22 cellular contexts compared by ENCODE assay signal in the genomic region with DNA sequence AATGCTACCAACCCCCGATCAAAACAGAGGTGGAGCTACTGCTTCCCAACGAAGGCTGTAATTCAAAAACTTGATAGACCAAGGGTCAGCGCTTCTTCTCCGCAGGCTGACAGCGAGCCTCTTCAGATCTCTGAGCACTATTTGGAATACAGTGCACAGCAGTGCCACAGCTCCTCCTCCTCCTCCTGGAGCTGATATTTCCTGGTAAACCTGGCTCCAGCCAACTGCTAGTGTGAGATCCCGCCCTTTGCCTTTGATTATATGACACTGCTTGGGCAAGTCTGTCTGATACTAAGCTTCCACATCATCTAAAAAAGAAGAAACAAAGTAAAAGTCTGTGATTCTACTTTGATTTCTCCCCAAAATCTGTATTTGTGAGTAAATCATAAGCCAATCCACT.
"Had no signal": no experiment of that assay in that cellular context is flagged by ENCODE, and none has a peak within 500 bp of the region (broad histone marks: within the 10 kb centered on the region; RNA-seq: fewer than 3 reads in every experiment).

No MANE protein-coding gene starts in this region.

- H3K36me3 ChIP-seq: right lobe of liver, spleen, tibial nerve, upper lobe of right lung had no signal

- H3K27me3 Mint-ChIP-seq: stimulated activated naive B cell treated with anti-CD40 and anti-IgM and Interleukin-4, amounts not matched to agents 10 μg/mL and 1 μg/mL and 100 μg/mL, for 72 hours; stimulated activated naive CD8-positive, alpha-beta T cell treated with anti-CD3 and anti-CD28 coated beads, Interleukin-15, amount 100 ng/mL, for 72 hours had no signal

- H3K27ac ChIP-seq: dorsolateral prefrontal cortex, hepatocyte, parathyroid adenoma, psoas muscle, right lobe of liver, spleen, testis, tibial nerve, upper lobe of right lung had no signal

- H3K79me2 ChIP-seq: hepatocyte, parathyroid adenoma had no signal

- H3K4me3 ChIP-seq: dorsolateral prefrontal cortex, hepatocyte, psoas muscle, right lobe of liver, spleen, testis, tibial nerve, upper lobe of right lung had no signal

- ATAC-seq: naive thymus-derived CD8-positive, alpha-beta T cell; psoas muscle; right lobe of liver; stimulated activated naive B cell treated with anti-CD40 and anti-IgM and Interleukin-4, amounts not matched to agents 10 μg/mL and 1 μg/mL and 100 μg/mL, for 72 hours; stimulated activated naive CD8-positive, alpha-beta T cell treated with anti-CD3 and anti-CD28 coated beads, Interleukin-15, amount 100 ng/mL, for 72 hours; upper lobe of right lung had no signal

- H3K9ac ChIP-seq: parathyroid adenoma had no signal

- H3K4me2 ChIP-seq: hepatocyte had no signal

- DNase-seq: cortex of kidney; dorsolateral prefrontal cortex; effector CD8-positive, alpha-beta T cell; foreskin melanocyte; head of caudate nucleus; kidney glomerular epithelial cell; naive thymus-derived CD8-positive, alpha-beta T cell; occipital lobe; psoas muscle; retina; right lobe of liver; spleen; stimulated activated CD4-positive, alpha-beta T cell treated with anti-CD3 and anti-CD28 coated beads, Interleukin-15, amount 100 ng/mL, for 24 hours; stimulated activated CD4-positive, alpha-beta T cell treated with anti-CD3 and anti-CD28 coated beads, Interleukin-1b, Interleukin-23, amount 100 ng/mL, for 48 hours; stimulated activated CD4-positive, alpha-beta T cell treated with anti-CD3 and anti-CD28 coated beads, Interleukin-4, amount 100 ng/mL, for 24 hours; stimulated activated naive B cell treated with anti-CD40 and anti-IgM and Interleukin-4, amounts not matched to agents 10 μg/mL and 1 μg/mL and 100 μg/mL, for 72 hours; stimulated activated naive CD8-positive, alpha-beta T cell treated with anti-CD3 and anti-CD28 coated beads, Interleukin-15, amount 100 ng/mL, for 72 hours; testis; upper lobe of right lung had no signal

- H3K4me3 Mint-ChIP-seq: naive thymus-derived CD8-positive, alpha-beta T cell; stimulated activated naive B cell treated with anti-CD40 and anti-IgM and Interleukin-4, amounts not matched to agents 10 μg/mL and 1 μg/mL and 100 μg/mL, for 72 hours; stimulated activated naive CD8-positive, alpha-beta T cell treated with anti-CD3 and anti-CD28 coated beads, Interleukin-15, amount 100 ng/mL, for 72 hours had no signal

- H3K4me1 ChIP-seq: parathyroid adenoma, psoas muscle, right lobe of liver, spleen, testis, tibial nerve, upper lobe of right lung had no signal

- H3K27ac Mint-ChIP-seq: naive thymus-derived CD8-positive, alpha-beta T cell; stimulated activated naive B cell treated with anti-CD40 and anti-IgM and Interleukin-4, amounts not matched to agents 10 μg/mL and 1 μg/mL and 100 μg/mL, for 72 hours; stimulated activated naive CD8-positive, alpha-beta T cell treated with anti-CD3 and anti-CD28 coated beads, Interleukin-15, amount 100 ng/mL, for 72 hours had no signal

- H3K36me3 Mint-ChIP-seq: naive thymus-derived CD8-positive, alpha-beta T cell; stimulated activated naive B cell treated with anti-CD40 and anti-IgM and Interleukin-4, amounts not matched to agents 10 μg/mL and 1 μg/mL and 100 μg/mL, for 72 hours had no signal

- H3K4me1 Mint-ChIP-seq: naive thymus-derived CD8-positive, alpha-beta T cell; stimulated activated naive B cell treated with anti-CD40 and anti-IgM and Interleukin-4, amounts not matched to agents 10 μg/mL and 1 μg/mL and 100 μg/mL, for 72 hours; stimulated activated naive CD8-positive, alpha-beta T cell treated with anti-CD3 and anti-CD28 coated beads, Interleukin-15, amount 100 ng/mL, for 72 hours had no signal

- H3K27me3 ChIP-seq: hepatocyte, right lobe of liver, spleen, testis, tibial nerve, upper lobe of right lung had no signal

- H2AFZ ChIP-seq: hepatocyte, parathyroid adenoma had no signal

- H3K9me3 ChIP-seq: psoas muscle, right lobe of liver, testis, tibial nerve, upper lobe of right lung had no signal
